ENCODE assay signal across 16 cellular contexts in genomic region chr12:97800561-97800960, GRCh38.
DNase-seq lines count a peak whose midpoint lies in the region; ATAC-seq, FAIRE-seq and TF ChIP-seq lines count a peak whose summit lies in the region.
"Had no signal": no experiment of that assay in that cellular context is flagged by ENCODE, and none has a peak within 500 bp of the region (broad histone marks: within the 10 kb centered on the region; RNA-seq: fewer than 3 reads in every experiment).

No MANE protein-coding gene starts in this region.

- intact Hi-C loops in HepG2 (cut with micrococcal nuclease; ENCODE audit: unreplicated experiment) (no loop called here), right lobe of liver (cut with DNase I) (no loop called here), adrenal gland (cut with DNase I) (no loop called here)

- H4K8ac ChIP-seq in neuronal stem cell (ENCODE audit: low read depth, low read length), result no peak overlapping the region

- TF ChIP-seq CTCF in HepG2 (CRISPR knock-in tag; IDR thresholded peaks at IDR 0.05), result no peak
- no peak for TF ChIP-seq CTCF in right lobe of liver (IDR thresholded peaks at IDR 0.05)
- TF ChIP-seq CTCF in adrenal gland (IDR thresholded peaks at IDR 0.05), result no peak

- no peak overlapping the region for H2BK12ac ChIP-seq in neuronal stem cell (ENCODE audit: low read length)

- H3K27me3 ChIP-seq in HepG2 (ENCODE audit: control insufficient read depth in 1 of 2, insufficient read depth in 2 of 2, low read length in 2 of 2) (no peaks in the 10 kb centered on the region), right lobe of liver (no peaks in the 10 kb centered on the region), neuronal stem cell (ENCODE audit: control insufficient read depth in 3 of 3, insufficient read depth in 3 of 3, low read depth in 1 of 3, low read length in 3 of 3) (no peaks in the 10 kb centered on the region), adrenal gland (no peaks in the 10 kb centered on the region)
- H3K27me3 ChIP-seq: BLaER1 treated with 17β-estradiol and CSF1 and Interleukin-3, amounts not matched to agents 10 nM and 100 nM had no signal

- H2AK5ac ChIP-seq in neuronal stem cell (ENCODE audit: low read depth, low read length), result no peak overlapping the region

- no peak overlapping the region for H3K23ac ChIP-seq in neuronal stem cell (ENCODE audit: low read depth, low read length, poor library complexity)

- no peak overlapping the region for H3K18ac ChIP-seq in neuronal stem cell (ENCODE audit: low read length)

- H3K4me1 ChIP-seq in HepG2 (ENCODE audit: insufficient read depth, low read length) (no peaks in the 10 kb centered on the region), right lobe of liver (no peaks in the 10 kb centered on the region), neuronal stem cell (ENCODE audit: control insufficient read depth in 2 of 2, insufficient read depth in 1 of 2, low read depth in 1 of 2, low read length in 2 of 2) (peaks cover 0 to 17% of the 10 kb centered on the region in 2 donors), adrenal gland (replicated peaks in 1 of 2) (no peaks in the 10 kb centered on the region)

- ATAC-seq in HepG2 (no peak), right lobe of liver (no peak)
- ATAC-seq: GM12878 had no signal

- no peak overlapping the region for H3K9ac ChIP-seq in HepG2 (ENCODE audit: insufficient read depth, low read depth, low read length)
- no peak overlapping the region for H3K9ac ChIP-seq in neuronal stem cell (ENCODE audit: low read depth, low read length, poor library complexity)
- H3K9ac ChIP-seq: BLaER1 treated with 17β-estradiol and CSF1 and Interleukin-3, amounts not matched to agents 10 nM and 100 nM had no signal

- TF ChIP-seq EP300 in HepG2 (IDR thresholded peaks at IDR 0.05; ENCODE audit: low read depth in 2 of 2, low read length in 2 of 2) (no peak), HepG2 (CRISPR knock-in tag; IDR thresholded peaks at IDR 0.05; ENCODE audit: borderline replicate concordance) (no peak)

- H3K4me2 ChIP-seq in HepG2 (ENCODE audit: low read depth, low read length), result no peak overlapping the region
- H3K4me2 ChIP-seq in neuronal stem cell (ENCODE audit: insufficient read depth, low read length, poor library complexity, severe bottlenecking), result no peak overlapping the region
- H3K4me2 ChIP-seq: BLaER1 treated with 17β-estradiol and CSF1 and Interleukin-3, amounts not matched to agents 10 nM and 100 nM had no signal

- no peaks in the 10 kb centered on the region for H3K9me3 ChIP-seq in HepG2 (ENCODE audit: low read length)
- H3K9me3 ChIP-seq in right lobe of liver, result no peaks in the 10 kb centered on the region
- H3K9me3 ChIP-seq in neuronal stem cell (replicated peaks in 1 of 2; ENCODE audit: control insufficient read depth in 2 of 2, insufficient read depth in 1 of 2, low read depth in 1 of 2, low read length in 2 of 2), result no peaks in the 10 kb centered on the region
- no peaks in the 10 kb centered on the region for H3K9me3 ChIP-seq in adrenal gland (replicated peaks in 1 of 3)
- H3K9me3 ChIP-seq: BLaER1 treated with 17β-estradiol and CSF1 and Interleukin-3, amounts not matched to agents 10 nM and 100 nM had no signal

- TF ChIP-seq RAD21 in HepG2 (CRISPR knock-in tag; IDR thresholded peaks at IDR 0.05), result no peak

- H2AFZ ChIP-seq in HepG2 (ENCODE audit: low read length) (no peak overlapping the region), neuronal stem cell (ENCODE audit: low read length) (no peak overlapping the region)

- H3K4me3 ChIP-seq in HepG2 (replicated peaks in 1 of 3; ENCODE audit: insufficient read depth in 1 of 3, low read depth in 2 of 3, low read length in 3 of 3), result no peak overlapping the region
- H3K4me3 ChIP-seq in right lobe of liver, result no peak overlapping the region
- H3K4me3 ChIP-seq in neuronal stem cell (ENCODE audit: low read length in 2 of 2), result no peak overlapping the region
- no peak overlapping the region for H3K4me3 ChIP-seq in adrenal gland
- H3K4me3 ChIP-seq: BLaER1 treated with 17β-estradiol and CSF1 and Interleukin-3, amounts not matched to agents 10 nM and 100 nM; GM12878 had no signal

- no peak for FAIRE-seq in HepG2 (lab: Jason Lieb, UNC)
- FAIRE-seq: GM12878, GM18507 had no signal

- H3K79me1 ChIP-seq in neuronal stem cell (ENCODE audit: low read depth, low read length), result no peaks in the 10 kb centered on the region

- DNase-seq in HepG2 (ENCODE audit: low spot score), result peak; percentile 1
- no peak for DNase-seq in right lobe of liver
- DNase-seq in MV-4-11 (lab: John Stamatoyannopoulos, UW), result peak; percentile 83
- DNase-seq in NOMO-1 treated with dmso at 0.1 percent for 144 hours (lab: John Stamatoyannopoulos, UW; ENCODE audit: unreplicated experiment), result peak; percentile 50
- no peak for DNase-seq in neuronal stem cell (ENCODE audit: low spot score)
- no peak for DNase-seq in NCI-H2029 treated with DMSO at 0.1 percent for 48 hours (lab: John Stamatoyannopoulos, UW)
- DNase-seq in adrenal gland, result no peak
- DNase-seq in NCI-H2196 (lab: John Stamatoyannopoulos, UW; ENCODE audit: unreplicated experiment), result no peak
- DNase-seq: 8988T; CD4-positive, CD25-positive, alpha-beta regulatory T cell; DMS53; HCEC 1CT; HFFc6 had no signal

- H4K91ac ChIP-seq in neuronal stem cell (ENCODE audit: low read depth, low read length, poor library complexity), result no peak overlapping the region

- TF ChIP-seq POLR2A in HepG2 (IDR thresholded peaks at IDR 0.05; ENCODE audit: insufficient read depth in 1 of 2, low read depth in 2 of 2, low read length in 2 of 2) (no peak), right lobe of liver (IDR thresholded peaks at IDR 0.05) (no peak), adrenal gland (IDR thresholded peaks at IDR 0.05) (no peak)

- no peaks in the 10 kb centered on the region for H3K36me3 ChIP-seq in HepG2 (replicated peaks in 1 of 2; ENCODE audit: control insufficient read depth in 1 of 2, insufficient read depth in 2 of 2, low read length in 2 of 2)
- no peaks in the 10 kb centered on the region for H3K36me3 ChIP-seq in right lobe of liver
- no peaks in the 10 kb centered on the region for H3K36me3 ChIP-seq in neuronal stem cell (replicated peaks in 1 of 2; ENCODE audit: control insufficient read depth in 2 of 2, insufficient read depth in 2 of 2, low read length in 2 of 2)
- H3K36me3 ChIP-seq in adrenal gland (replicated peaks in 1 of 2), result no peaks in the 10 kb centered on the region
- H3K36me3 ChIP-seq: BLaER1 treated with 17β-estradiol and CSF1 and Interleukin-3, amounts not matched to agents 10 nM and 100 nM had no signal

- CTCF ChIA-PET in HepG2 (lab: Yijun Ruan, JAX; ENCODE audit: low intra/inter-chr PET ratio, low total read pairs), result no interaction called here

- POLR2A ChIA-PET in HepG2 (lab: Yijun Ruan, JAX), result no interaction called here

- H4K20me1 ChIP-seq in HepG2 (ENCODE audit: insufficient read depth, low read length), result no peaks in the 10 kb centered on the region
- H4K20me1 ChIP-seq: BLaER1 treated with 17β-estradiol and CSF1 and Interleukin-3, amounts not matched to agents 10 nM and 100 nM had no signal

- no peak overlapping the region for H3K4ac ChIP-seq in neuronal stem cell (ENCODE audit: low read length)

- H2BK120ac ChIP-seq in neuronal stem cell (ENCODE audit: low read depth, low read length), result no peak overlapping the region

- no peaks in the 10 kb centered on the region for H3K79me2 ChIP-seq in HepG2 (ENCODE audit: insufficient read depth, low read length)

- no TSS peak for BruUV-seq in HepG2 (replicated peaks; lab: Mats Ljungman, UMichigan)

- in situ Hi-C loops in HepG2 (cut with HindIII; ENCODE audit: extremely low pct_ligation_motif_present, low pct_unique_long_range_greater_than_20kb), result no loop called here

- H3K27ac ChIP-seq in HepG2 (ENCODE audit: extremely low read length, insufficient read depth, low read length), result no peak overlapping the region
- H3K27ac ChIP-seq in right lobe of liver, result no peak overlapping the region
- peak overlapping the region; percentile 62 for H3K27ac ChIP-seq in neuronal stem cell (replicated peaks; ENCODE audit: low read length)
- H3K27ac ChIP-seq in adrenal gland, result no peak overlapping the region
- H3K27ac ChIP-seq: BLaER1 treated with 17β-estradiol and CSF1 and Interleukin-3, amounts not matched to agents 10 nM and 100 nM had no signal

- no peak overlapping the region for H2BK15ac ChIP-seq in neuronal stem cell (ENCODE audit: low read length)

- 2% methylated on average over 3 of the region's 3 CpGs for WGBS in HepG2 (ENCODE audit: low lambda C conversion rate)
- WGBS in right lobe of liver (ENCODE audit: insufficient coverage, low coverage, low lambda C conversion rate, missing lambda C conversion rate), result 39% methylated on average over 3 of the region's 3 CpGs
- WGBS in neuronal stem cell (ENCODE audit: extremely low coverage in 2 of 2, insufficient read length in 2 of 2, insufficient replicate concordance in 1 of 2), 2 donors, result no CpG with 5 or more reads among the region's 3 CpGs
- WGBS in adrenal gland, 4 donors, result 41 to 65% (median 58%) methylated on average over 3 of the region's 3 CpGs

- H2BK5ac ChIP-seq in neuronal stem cell (ENCODE audit: low read length), result no peak overlapping the region

- H3K14ac ChIP-seq in neuronal stem cell (ENCODE audit: low read length), result no peak overlapping the region

TF ChIP-seq in HepG2, 621 proteins besides CTCF, POLR2A, EP300 and RAD21 (continues in another document):
- TF ChIP-seq ZNF263 (CRISPR knock-in tag; IDR thresholded peaks at IDR 0.05), result no peak
- no peak for TF ChIP-seq FUBP1 (CRISPR knock-in tag; IDR thresholded peaks at IDR 0.05; ENCODE audit: borderline replicate concordance)
- TF ChIP-seq PBX3 (CRISPR knock-in tag; IDR thresholded peaks at IDR 0.05; ENCODE audit: borderline replicate concordance), result no peak

Comparison
In these comparisons a context has a peak if more than half of its experiments do, and no peak if none do; other contexts are left out.
1. DNase-seq: peak in HepG2 (single experiment), MV-4-11 (single experiment) and NOMO-1 treated with dmso at 0.1 percent for 144 hours (single experiment); none in right lobe of liver (0 of 3), neuronal stem cell (single experiment), NCI-H2029 treated with DMSO at 0.1 percent for 48 hours (single experiment), adrenal gland (0 of 7) and NCI-H2196 (single experiment).